ENCODE assay signal across 1 cellular context in genomic region chr5:173890195-173890951, GRCh38.
TF ChIP-seq lines count a peak whose summit lies in the region.

No MANE protein-coding gene starts in this region.

TF ChIP-seq in HepG2, 621 proteins besides CTCF, POLR2A, EP300 and RAD21 (continued from another document and continues in another):
- TF ChIP-seq, protein P1, sequence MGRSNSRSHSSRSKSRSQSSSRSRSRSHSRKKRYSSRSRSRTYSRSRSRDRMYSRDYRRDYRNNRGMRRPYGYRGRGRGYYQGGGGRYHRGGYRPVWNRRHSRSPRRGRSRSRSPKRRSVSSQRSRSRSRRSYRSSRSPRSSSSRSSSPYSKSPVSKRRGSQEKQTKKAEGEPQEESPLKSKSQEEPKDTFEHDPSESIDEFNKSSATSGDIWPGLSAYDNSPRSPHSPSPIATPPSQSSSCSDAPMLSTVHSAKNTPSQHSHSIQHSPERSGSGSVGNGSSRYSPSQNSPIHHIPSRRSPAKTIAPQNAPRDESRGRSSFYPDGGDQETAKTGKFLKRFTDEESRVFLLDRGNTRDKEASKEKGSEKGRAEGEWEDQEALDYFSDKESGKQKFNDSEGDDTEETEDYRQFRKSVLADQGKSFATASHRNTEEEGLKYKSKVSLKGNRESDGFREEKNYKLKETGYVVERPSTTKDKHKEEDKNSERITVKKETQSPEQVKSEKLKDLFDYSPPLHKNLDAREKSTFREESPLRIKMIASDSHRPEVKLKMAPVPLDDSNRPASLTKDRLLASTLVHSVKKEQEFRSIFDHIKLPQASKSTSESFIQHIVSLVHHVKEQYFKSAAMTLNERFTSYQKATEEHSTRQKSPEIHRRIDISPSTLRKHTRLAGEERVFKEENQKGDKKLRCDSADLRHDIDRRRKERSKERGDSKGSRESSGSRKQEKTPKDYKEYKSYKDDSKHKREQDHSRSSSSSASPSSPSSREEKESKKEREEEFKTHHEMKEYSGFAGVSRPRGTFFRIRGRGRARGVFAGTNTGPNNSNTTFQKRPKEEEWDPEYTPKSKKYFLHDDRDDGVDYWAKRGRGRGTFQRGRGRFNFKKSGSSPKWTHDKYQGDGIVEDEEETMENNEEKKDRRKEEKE (IDR thresholded peaks at IDR 0.05) = no peak
- TF ChIP-seq ZFP37 (CRISPR knock-in tag; IDR thresholded peaks at IDR 0.05; ENCODE audit: borderline replicate concordance) (no peak), ZNF547 (CRISPR knock-in tag; IDR thresholded peaks at IDR 0.05) (no peak), ZNF839 (CRISPR knock-in tag; IDR thresholded peaks at IDR 0.05; ENCODE audit: borderline replicate concordance) (no peak), RCOR2 (CRISPR knock-in tag; IDR thresholded peaks at IDR 0.05) (no peak; the same call in 1 of the 2 replicates), ZNF790 (CRISPR knock-in tag; IDR thresholded peaks at IDR 0.05; ENCODE audit: borderline replicate concordance) (no peak), EZH2 (conservative IDR thresholded peaks at IDR 0.05; ENCODE audit: low read depth, low read length) (no peak), RFX5 (IDR thresholded peaks at IDR 0.05; ENCODE audit: low read depth, low read length) (no peak), ZNF484 (CRISPR knock-in tag; IDR thresholded peaks at IDR 0.05; ENCODE audit: borderline replicate concordance, low read depth) (no peak), PPARG (CRISPR knock-in tag; conservative IDR thresholded peaks at IDR 0.05) (no peak), ZNF446 (CRISPR knock-in tag; IDR thresholded peaks at IDR 0.05) (no peak), SAP130 (CRISPR knock-in tag; IDR thresholded peaks at IDR 0.05; ENCODE audit: low read depth) (peak; percentile 61), KDM5A (IDR thresholded peaks at IDR 0.05; ENCODE audit: borderline replicate concordance, low read length) (peak; percentile 32; the same call in 1 of the 2 replicates), FIP1L1 (IDR thresholded peaks at IDR 0.05; ENCODE audit: borderline replicate concordance, insufficient read depth, low read depth, low read length) (no peak), SIN3A (IDR thresholded peaks at IDR 0.05; ENCODE audit: borderline replicate concordance, low read depth, low read length) (no peak), ZNF329 (CRISPR knock-in tag; IDR thresholded peaks at IDR 0.05; ENCODE audit: low read depth) (no peak), RBFOX2 (IDR thresholded peaks at IDR 0.05; ENCODE audit: low read depth, low read length) (0 out of 2 replicates have a peak, but pooled peaks have one; percentile 38), ZSCAN25 (CRISPR knock-in tag; IDR thresholded peaks at IDR 0.05) (0 out of 2 replicates have a peak, but pooled peaks have one; percentile 16), MAZ (IDR thresholded peaks at IDR 0.05; ENCODE audit: borderline replicate concordance, low read depth, low read length) (no peak), MAZ (CRISPR knock-in tag; IDR thresholded peaks at IDR 0.05; ENCODE audit: low read depth) (peak; percentile 43; the same call in 1 of the 2 replicates), SP140L (CRISPR knock-in tag; IDR thresholded peaks at IDR 0.05; ENCODE audit: borderline replicate concordance) (no peak), CREB3 (CRISPR knock-in tag; IDR thresholded peaks at IDR 0.05) (no peak), NFYC (CRISPR knock-in tag; IDR thresholded peaks at IDR 0.05) (no peak), ZNF7 (CRISPR knock-in tag; IDR thresholded peaks at IDR 0.05) (no peak), FOXK1 (CRISPR knock-in tag; IDR thresholded peaks at IDR 0.05; ENCODE audit: borderline replicate concordance, low read depth) (0 out of 2 replicates have a peak, but pooled peaks have one; percentile 12)
- TF ChIP-seq, protein P2, sequence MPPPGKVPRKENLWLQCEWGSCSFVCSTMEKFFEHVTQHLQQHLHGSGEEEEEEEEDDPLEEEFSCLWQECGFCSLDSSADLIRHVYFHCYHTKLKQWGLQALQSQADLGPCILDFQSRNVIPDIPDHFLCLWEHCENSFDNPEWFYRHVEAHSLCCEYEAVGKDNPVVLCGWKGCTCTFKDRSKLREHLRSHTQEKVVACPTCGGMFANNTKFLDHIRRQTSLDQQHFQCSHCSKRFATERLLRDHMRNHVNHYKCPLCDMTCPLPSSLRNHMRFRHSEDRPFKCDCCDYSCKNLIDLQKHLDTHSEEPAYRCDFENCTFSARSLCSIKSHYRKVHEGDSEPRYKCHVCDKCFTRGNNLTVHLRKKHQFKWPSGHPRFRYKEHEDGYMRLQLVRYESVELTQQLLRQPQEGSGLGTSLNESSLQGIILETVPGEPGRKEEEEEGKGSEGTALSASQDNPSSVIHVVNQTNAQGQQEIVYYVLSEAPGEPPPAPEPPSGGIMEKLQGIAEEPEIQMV (CRISPR knock-in tag; IDR thresholded peaks at IDR 0.05; ENCODE audit: low read depth) = no peak
- TF ChIP-seq, protein P3, sequence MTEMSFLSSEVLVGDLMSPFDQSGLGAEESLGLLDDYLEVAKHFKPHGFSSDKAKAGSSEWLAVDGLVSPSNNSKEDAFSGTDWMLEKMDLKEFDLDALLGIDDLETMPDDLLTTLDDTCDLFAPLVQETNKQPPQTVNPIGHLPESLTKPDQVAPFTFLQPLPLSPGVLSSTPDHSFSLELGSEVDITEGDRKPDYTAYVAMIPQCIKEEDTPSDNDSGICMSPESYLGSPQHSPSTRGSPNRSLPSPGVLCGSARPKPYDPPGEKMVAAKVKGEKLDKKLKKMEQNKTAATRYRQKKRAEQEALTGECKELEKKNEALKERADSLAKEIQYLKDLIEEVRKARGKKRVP (CRISPR knock-in tag; IDR thresholded peaks at IDR 0.05) = peak in 1 of 2 experiments; percentile 24; a peak in 1 of 4 replicates
- TF ChIP-seq, protein P4, sequence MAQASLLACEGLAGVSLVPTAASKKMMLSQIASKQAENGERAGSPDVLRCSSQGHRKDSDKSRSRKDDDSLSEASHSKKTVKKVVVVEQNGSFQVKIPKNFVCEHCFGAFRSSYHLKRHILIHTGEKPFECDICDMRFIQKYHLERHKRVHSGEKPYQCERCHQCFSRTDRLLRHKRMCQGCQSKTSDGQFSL (CRISPR knock-in tag; IDR thresholded peaks at IDR 0.05) = no peak
- TF ChIP-seq, protein P5, sequence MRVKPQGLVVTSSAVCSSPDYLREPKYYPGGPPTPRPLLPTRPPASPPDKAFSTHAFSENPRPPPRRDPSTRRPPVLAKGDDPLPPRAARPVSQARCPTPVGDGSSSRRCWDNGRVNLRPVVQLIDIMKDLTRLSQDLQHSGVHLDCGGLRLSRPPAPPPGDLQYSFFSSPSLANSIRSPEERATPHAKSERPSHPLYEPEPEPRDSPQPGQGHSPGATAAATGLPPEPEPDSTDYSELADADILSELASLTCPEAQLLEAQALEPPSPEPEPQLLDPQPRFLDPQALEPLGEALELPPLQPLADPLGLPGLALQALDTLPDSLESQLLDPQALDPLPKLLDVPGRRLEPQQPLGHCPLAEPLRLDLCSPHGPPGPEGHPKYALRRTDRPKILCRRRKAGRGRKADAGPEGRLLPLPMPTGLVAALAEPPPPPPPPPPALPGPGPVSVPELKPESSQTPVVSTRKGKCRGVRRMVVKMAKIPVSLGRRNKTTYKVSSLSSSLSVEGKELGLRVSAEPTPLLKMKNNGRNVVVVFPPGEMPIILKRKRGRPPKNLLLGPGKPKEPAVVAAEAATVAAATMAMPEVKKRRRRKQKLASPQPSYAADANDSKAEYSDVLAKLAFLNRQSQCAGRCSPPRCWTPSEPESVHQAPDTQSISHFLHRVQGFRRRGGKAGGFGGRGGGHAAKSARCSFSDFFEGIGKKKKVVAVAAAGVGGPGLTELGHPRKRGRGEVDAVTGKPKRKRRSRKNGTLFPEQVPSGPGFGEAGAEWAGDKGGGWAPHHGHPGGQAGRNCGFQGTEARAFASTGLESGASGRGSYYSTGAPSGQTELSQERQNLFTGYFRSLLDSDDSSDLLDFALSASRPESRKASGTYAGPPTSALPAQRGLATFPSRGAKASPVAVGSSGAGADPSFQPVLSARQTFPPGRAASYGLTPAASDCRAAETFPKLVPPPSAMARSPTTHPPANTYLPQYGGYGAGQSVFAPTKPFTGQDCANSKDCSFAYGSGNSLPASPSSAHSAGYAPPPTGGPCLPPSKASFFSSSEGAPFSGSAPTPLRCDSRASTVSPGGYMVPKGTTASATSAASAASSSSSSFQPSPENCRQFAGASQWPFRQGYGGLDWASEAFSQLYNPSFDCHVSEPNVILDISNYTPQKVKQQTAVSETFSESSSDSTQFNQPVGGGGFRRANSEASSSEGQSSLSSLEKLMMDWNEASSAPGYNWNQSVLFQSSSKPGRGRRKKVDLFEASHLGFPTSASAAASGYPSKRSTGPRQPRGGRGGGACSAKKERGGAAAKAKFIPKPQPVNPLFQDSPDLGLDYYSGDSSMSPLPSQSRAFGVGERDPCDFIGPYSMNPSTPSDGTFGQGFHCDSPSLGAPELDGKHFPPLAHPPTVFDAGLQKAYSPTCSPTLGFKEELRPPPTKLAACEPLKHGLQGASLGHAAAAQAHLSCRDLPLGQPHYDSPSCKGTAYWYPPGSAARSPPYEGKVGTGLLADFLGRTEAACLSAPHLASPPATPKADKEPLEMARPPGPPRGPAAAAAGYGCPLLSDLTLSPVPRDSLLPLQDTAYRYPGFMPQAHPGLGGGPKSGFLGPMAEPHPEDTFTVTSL (CRISPR knock-in tag; IDR thresholded peaks at IDR 0.05; ENCODE audit: borderline replicate concordance) = peak; percentile 36; the same call in 1 of the 2 replicates
- TF ChIP-seq, protein P6, sequence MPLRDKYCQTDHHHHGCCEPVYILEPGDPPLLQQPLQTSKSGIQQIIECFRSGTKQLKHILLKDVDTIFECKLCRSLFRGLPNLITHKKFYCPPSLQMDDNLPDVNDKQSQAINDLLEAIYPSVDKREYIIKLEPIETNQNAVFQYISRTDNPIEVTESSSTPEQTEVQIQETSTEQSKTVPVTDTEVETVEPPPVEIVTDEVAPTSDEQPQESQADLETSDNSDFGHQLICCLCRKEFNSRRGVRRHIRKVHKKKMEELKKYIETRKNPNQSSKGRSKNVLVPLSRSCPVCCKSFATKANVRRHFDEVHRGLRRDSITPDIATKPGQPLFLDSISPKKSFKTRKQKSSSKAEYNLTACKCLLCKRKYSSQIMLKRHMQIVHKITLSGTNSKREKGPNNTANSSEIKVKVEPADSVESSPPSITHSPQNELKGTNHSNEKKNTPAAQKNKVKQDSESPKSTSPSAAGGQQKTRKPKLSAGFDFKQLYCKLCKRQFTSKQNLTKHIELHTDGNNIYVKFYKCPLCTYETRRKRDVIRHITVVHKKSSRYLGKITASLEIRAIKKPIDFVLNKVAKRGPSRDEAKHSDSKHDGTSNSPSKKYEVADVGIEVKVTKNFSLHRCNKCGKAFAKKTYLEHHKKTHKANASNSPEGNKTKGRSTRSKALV (CRISPR knock-in tag; IDR thresholded peaks at IDR 0.05) = no peak
- TF ChIP-seq, protein P7, sequence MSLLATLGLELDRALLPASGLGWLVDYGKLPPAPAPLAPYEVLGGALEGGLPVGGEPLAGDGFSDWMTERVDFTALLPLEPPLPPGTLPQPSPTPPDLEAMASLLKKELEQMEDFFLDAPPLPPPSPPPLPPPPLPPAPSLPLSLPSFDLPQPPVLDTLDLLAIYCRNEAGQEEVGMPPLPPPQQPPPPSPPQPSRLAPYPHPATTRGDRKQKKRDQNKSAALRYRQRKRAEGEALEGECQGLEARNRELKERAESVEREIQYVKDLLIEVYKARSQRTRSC (CRISPR knock-in tag; IDR thresholded peaks at IDR 0.05; ENCODE audit: low read depth) = no peak
- TF ChIP-seq, protein P8, sequence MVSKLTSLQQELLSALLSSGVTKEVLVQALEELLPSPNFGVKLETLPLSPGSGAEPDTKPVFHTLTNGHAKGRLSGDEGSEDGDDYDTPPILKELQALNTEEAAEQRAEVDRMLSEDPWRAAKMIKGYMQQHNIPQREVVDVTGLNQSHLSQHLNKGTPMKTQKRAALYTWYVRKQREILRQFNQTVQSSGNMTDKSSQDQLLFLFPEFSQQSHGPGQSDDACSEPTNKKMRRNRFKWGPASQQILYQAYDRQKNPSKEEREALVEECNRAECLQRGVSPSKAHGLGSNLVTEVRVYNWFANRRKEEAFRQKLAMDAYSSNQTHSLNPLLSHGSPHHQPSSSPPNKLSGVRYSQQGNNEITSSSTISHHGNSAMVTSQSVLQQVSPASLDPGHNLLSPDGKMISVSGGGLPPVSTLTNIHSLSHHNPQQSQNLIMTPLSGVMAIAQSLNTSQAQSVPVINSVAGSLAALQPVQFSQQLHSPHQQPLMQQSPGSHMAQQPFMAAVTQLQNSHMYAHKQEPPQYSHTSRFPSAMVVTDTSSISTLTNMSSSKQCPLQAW (CRISPR knock-in tag; IDR thresholded peaks at IDR 0.05) = 0 out of 2 replicates have a peak, but pooled peaks have one; percentile 19
- TF ChIP-seq, protein P9, sequence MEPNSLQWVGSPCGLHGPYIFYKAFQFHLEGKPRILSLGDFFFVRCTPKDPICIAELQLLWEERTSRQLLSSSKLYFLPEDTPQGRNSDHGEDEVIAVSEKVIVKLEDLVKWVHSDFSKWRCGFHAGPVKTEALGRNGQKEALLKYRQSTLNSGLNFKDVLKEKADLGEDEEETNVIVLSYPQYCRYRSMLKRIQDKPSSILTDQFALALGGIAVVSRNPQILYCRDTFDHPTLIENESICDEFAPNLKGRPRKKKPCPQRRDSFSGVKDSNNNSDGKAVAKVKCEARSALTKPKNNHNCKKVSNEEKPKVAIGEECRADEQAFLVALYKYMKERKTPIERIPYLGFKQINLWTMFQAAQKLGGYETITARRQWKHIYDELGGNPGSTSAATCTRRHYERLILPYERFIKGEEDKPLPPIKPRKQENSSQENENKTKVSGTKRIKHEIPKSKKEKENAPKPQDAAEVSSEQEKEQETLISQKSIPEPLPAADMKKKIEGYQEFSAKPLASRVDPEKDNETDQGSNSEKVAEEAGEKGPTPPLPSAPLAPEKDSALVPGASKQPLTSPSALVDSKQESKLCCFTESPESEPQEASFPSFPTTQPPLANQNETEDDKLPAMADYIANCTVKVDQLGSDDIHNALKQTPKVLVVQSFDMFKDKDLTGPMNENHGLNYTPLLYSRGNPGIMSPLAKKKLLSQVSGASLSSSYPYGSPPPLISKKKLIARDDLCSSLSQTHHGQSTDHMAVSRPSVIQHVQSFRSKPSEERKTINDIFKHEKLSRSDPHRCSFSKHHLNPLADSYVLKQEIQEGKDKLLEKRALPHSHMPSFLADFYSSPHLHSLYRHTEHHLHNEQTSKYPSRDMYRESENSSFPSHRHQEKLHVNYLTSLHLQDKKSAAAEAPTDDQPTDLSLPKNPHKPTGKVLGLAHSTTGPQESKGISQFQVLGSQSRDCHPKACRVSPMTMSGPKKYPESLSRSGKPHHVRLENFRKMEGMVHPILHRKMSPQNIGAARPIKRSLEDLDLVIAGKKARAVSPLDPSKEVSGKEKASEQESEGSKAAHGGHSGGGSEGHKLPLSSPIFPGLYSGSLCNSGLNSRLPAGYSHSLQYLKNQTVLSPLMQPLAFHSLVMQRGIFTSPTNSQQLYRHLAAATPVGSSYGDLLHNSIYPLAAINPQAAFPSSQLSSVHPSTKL (CRISPR knock-in tag; IDR thresholded peaks at IDR 0.05) = no peak
- TF ChIP-seq, protein P10, sequence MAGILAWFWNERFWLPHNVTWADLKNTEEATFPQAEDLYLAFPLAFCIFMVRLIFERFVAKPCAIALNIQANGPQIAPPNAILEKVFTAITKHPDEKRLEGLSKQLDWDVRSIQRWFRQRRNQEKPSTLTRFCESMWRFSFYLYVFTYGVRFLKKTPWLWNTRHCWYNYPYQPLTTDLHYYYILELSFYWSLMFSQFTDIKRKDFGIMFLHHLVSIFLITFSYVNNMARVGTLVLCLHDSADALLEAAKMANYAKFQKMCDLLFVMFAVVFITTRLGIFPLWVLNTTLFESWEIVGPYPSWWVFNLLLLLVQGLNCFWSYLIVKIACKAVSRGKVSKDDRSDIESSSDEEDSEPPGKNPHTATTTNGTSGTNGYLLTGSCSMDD (CRISPR knock-in tag; IDR thresholded peaks at IDR 0.05) = no peak
